Comparison of ENCODE assay signal across 8 cellular contexts in the genomic region with DNA sequence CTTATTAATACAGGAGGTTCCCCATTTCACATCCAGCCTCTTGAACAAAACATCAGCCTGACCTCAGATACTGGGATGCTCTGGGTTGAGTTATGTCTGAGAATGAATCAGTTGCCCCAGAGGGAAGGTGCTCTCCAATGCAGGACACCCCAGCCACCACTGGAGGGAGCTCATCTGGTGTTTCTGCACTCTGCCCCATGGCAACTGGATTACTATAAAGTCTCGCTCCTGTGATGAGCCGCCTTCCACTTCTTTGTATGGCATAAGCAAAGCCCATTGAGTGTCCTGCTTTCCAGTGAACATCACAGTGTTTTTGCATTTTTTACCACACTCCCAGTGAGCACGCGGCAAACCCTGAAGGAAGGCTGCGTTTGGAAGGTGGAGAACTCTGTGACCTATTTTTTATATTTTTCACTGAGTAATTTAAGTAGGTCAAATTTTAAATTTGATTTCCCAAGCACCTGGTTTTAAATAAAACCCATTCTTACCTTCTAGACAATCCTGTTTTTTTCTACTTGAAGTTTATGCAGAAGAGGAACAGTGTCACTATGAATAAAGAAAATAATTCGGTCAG.
DNase-seq lines count a peak whose midpoint lies in the region; ATAC-seq and TF ChIP-seq lines count a peak whose summit lies in the region.

No MANE protein-coding gene starts in this region.

- no peaks in the 10 kb centered on the region for H3F3A ChIP-seq in MM.1S (ENCODE audit: insufficient read depth, low read length)

- H2AFZ ChIP-seq in MM.1S (ENCODE audit: low read length) = no peak overlapping the region

- H3K4me3 ChIP-seq in MM.1S (ENCODE audit: low read length) = no peak overlapping the region
- H3K4me3 ChIP-seq in dorsolateral prefrontal cortex = no peak overlapping the region
- no peak overlapping the region for H3K4me3 ChIP-seq in naive thymus-derived CD4-positive, alpha-beta T cell (ENCODE audit: low read length)

- H3K27me3 Mint-ChIP-seq in naive thymus-derived CD4-positive, alpha-beta T cell = peaks cover 2 to 20% (median 16%) of the 10 kb centered on the region in 5 donors

- peaks cover 10% of the 10 kb centered on the region for H3K4me1 ChIP-seq in MM.1S (ENCODE audit: low read length)
- no peaks in the 10 kb centered on the region for H3K4me1 ChIP-seq in naive thymus-derived CD4-positive, alpha-beta T cell (ENCODE audit: control insufficient read depth in 2 of 2, insufficient read depth in 2 of 2, low read length in 2 of 2)

- no peaks in the 10 kb centered on the region for H3K9me2 ChIP-seq in MM.1S (replicated peaks; ENCODE audit: insufficient read depth, low read length)

- ATAC-seq in HG02588 (IDR thresholded peaks at IDR 0.05; ENCODE audit: unreplicated experiment) = peak; percentile 88
- ATAC-seq in naive thymus-derived CD4-positive, alpha-beta T cell = peak; percentile 80

- POLR2A ChIA-PET in naive thymus-derived CD4-positive, alpha-beta T cell (lab: Charles Lee) = no interaction called here

- no peak overlapping the region for H3K4me3 Mint-ChIP-seq in naive thymus-derived CD4-positive, alpha-beta T cell

- H3K79me2 ChIP-seq in MM.1S (ENCODE audit: low read length) = no peaks in the 10 kb centered on the region

- TF ChIP-seq CTCF in GM13976 (IDR thresholded peaks at IDR 0.05; ENCODE audit: borderline replicate concordance, control extremely low read depth, extremely low read depth, insufficient read depth, missing control alignments) (peak; percentile 81), MM.1S (IDR thresholded peaks at IDR 0.05; ENCODE audit: low read length) (peak; percentile 89), dorsolateral prefrontal cortex (IDR thresholded peaks at IDR 0.05 in 54 of 56, conservative IDR thresholded peaks at IDR 0.05 in 2 of 56; ENCODE audit: low read depth in 1 of 56, partially characterized antibody in 56 of 56) (peak in 51 of 56 donors; percentile 22 to 59 (median 42))

- no peak overlapping the region for H3K4me2 ChIP-seq in MM.1S (ENCODE audit: low read depth, low read length)

- DNase-seq in AG08395 (ENCODE audit: low spot score) = peak; percentile 66
- peak; percentile 67 for DNase-seq in GM13976 (ENCODE audit: low spot score)
- peak; percentile 77 for DNase-seq in MM.1S
- DNase-seq in T-helper 1 cell = peak in 3 of 5 donors; percentile 0 to 16 (median 11)
- DNase-seq in dorsolateral prefrontal cortex = peak in 3 of 10 donors; percentile 40 to 49 (median 40)
- DNase-seq in naive thymus-derived CD4-positive, alpha-beta T cell = peak in 5 of 9 donors; percentile 5 to 46 (median 17)
- DNase-seq in NCI-H128 (lab: John Stamatoyannopoulos, UW; ENCODE audit: unreplicated experiment) = no peak

- no peaks in the 10 kb centered on the region for H3K36me3 ChIP-seq in MM.1S (replicated peaks; ENCODE audit: insufficient read depth, low read length)
- H3K36me3 ChIP-seq in naive thymus-derived CD4-positive, alpha-beta T cell (ENCODE audit: control insufficient read depth in 2 of 3, insufficient read depth in 3 of 3, low read length in 3 of 3) = no peaks in the 10 kb centered on the region

- H3K27ac ChIP-seq in MM.1S (ENCODE audit: low read length) = no peak overlapping the region
- no peak overlapping the region for H3K27ac ChIP-seq in dorsolateral prefrontal cortex
- H3K27ac ChIP-seq in naive thymus-derived CD4-positive, alpha-beta T cell (ENCODE audit: low read depth, low read length) = no peak overlapping the region

- H3K27me3 ChIP-seq in MM.1S (replicated peaks; ENCODE audit: insufficient read depth, low read length) (peaks cover 10% of the 10 kb centered on the region; the same call in 1 of the 2 replicates), dorsolateral prefrontal cortex (peaks cover 0 to 6% (median 0%) of the 10 kb centered on the region in 45 donors)
- no peaks in the 10 kb centered on the region for H3K27me3 ChIP-seq in naive thymus-derived CD4-positive, alpha-beta T cell (ENCODE audit: control insufficient read depth in 2 of 2, insufficient read depth in 2 of 2, low read length in 2 of 2)

- no peaks in the 10 kb centered on the region for H3K9me3 ChIP-seq in MM.1S (replicated peaks; ENCODE audit: insufficient read depth, low read length)
- H3K9me3 ChIP-seq in naive thymus-derived CD4-positive, alpha-beta T cell (ENCODE audit: control insufficient read depth in 2 of 3, low read length in 3 of 3) = no peaks in the 10 kb centered on the region

- intact Hi-C loops in dorsolateral prefrontal cortex (cut with DNase I) = loop anchor here in 1 of 2 donors (5.0 kb wide), 1 partner anchor 103 kb away; no protein-coding TSS in a partner anchor
- intact Hi-C loops in naive thymus-derived CD4-positive, alpha-beta T cell (cut with micrococcal nuclease) = loop anchor here (1.0 kb wide), 1 partner anchor 105 kb away; no protein-coding TSS in a partner anchor

- in situ Hi-C loops in GM13976 (cut with MboI; ENCODE audit: low sequenced_read_pairs, unreplicated experiment) = loop anchor here (5.0 kb wide), 1 partner anchor 108 kb away; no protein-coding TSS in a partner anchor

- no peaks in the 10 kb centered on the region for H3K36me3 Mint-ChIP-seq in naive thymus-derived CD4-positive, alpha-beta T cell

- H3K9me3 Mint-ChIP-seq in naive thymus-derived CD4-positive, alpha-beta T cell = peaks cover 0 to 2% (median 0%) of the 10 kb centered on the region in 11 donors

- CTCF ChIA-PET in naive thymus-derived CD4-positive, alpha-beta T cell (lab: Charles Lee) = interaction anchor here (1.4 kb wide), 1 partner anchor 106 kb away, joined by 5 read pairs; no protein-coding TSS in a partner anchor

- no peak overlapping the region for H3K27ac Mint-ChIP-seq in naive thymus-derived CD4-positive, alpha-beta T cell

- no peaks in the 10 kb centered on the region for H4K20me1 ChIP-seq in MM.1S (ENCODE audit: insufficient read depth, low read length)

- H3K4me1 Mint-ChIP-seq in naive thymus-derived CD4-positive, alpha-beta T cell = peaks cover 0 to 2% (median 0%) of the 10 kb centered on the region in 7 donors

- H3K9ac ChIP-seq in MM.1S (ENCODE audit: low read length) = no peak overlapping the region
